ENCODE assay signal across 12 cellular contexts in genomic region chr19:5829567-5830315, GRCh38. TPM values are rescaled to one million over a fixed set of nuclear protein-coding genes. Genes with fewer than 3 reads are reported as not detected.
DNase-seq lines count a peak whose midpoint lies in the region; ATAC-seq and TF ChIP-seq lines count a peak whose summit lies in the region.
"Had no signal": no experiment of that assay in that cellular context is flagged by ENCODE, and none has a peak within 500 bp of the region (broad histone marks: within the 10 kb centered on the region; RNA-seq: fewer than 3 reads in every experiment).

No MANE protein-coding gene starts in this region.

- H3K4me1 ChIP-seq in vagina, result peaks cover 16% of the 10 kb centered on the region
- peaks cover 5% of the 10 kb centered on the region for H3K4me1 ChIP-seq in HAP-1
- H3K4me1 ChIP-seq in upper lobe of right lung, result peaks cover 8% of the 10 kb centered on the region

- H3K27ac Mint-ChIP-seq in stimulated activated naive CD8-positive, alpha-beta T cell treated with anti-CD3 and anti-CD28 coated beads, Interleukin-15, Interleukin-2, amounts not matched to agents 100 ng/mL and 50 ng/mL, for 24 hours, result no peak overlapping the region
- H3K27ac Mint-ChIP-seq in activated naive CD4-positive, alpha-beta T cell treated with anti-CD3 and anti-CD28 coated beads, Interleukin-2, amount 50 U/mL, for 72 hours, result peak overlapping the region; percentile 29 to 62
- peak overlapping the region in 2 of 6 donors; percentile 37 to 76 for H3K27ac Mint-ChIP-seq in immature natural killer cell

- DNase-seq in stimulated activated naive CD8-positive, alpha-beta T cell treated with anti-CD3 and anti-CD28 coated beads, Interleukin-15, Interleukin-2, amounts not matched to agents 100 U/mL and 50 U/mL, for 24 hours, result no peak
- DNase-seq in activated naive CD4-positive, alpha-beta T cell treated with anti-CD3 and anti-CD28 coated beads, Interleukin-2, amount 50 U/mL, for 72 hours (ENCODE audit: low spot score in 2 of 2), result no peak
- no peak for DNase-seq in immature natural killer cell
- no peak for DNase-seq in vagina (ENCODE audit: extremely low spot score in 2 of 2)
- no peak for DNase-seq in HAP-1 (ENCODE audit: low spot score in 2 of 2)
- DNase-seq in upper lobe of right lung, result no peak
- DNase-seq: NCI-H524 treated with DMSO at 0.1 percent for 48 hours had no signal

- peak overlapping the region; percentile 96 for H3K4me3 Mint-ChIP-seq in stimulated activated naive CD8-positive, alpha-beta T cell treated with anti-CD3 and anti-CD28 coated beads, Interleukin-15, Interleukin-2, amounts not matched to agents 100 ng/mL and 50 ng/mL, for 24 hours
- peak overlapping the region in 4 of 5 donors; percentile 15 to 57 (median 37) for H3K4me3 Mint-ChIP-seq in immature natural killer cell

- H3K27ac ChIP-seq in vagina, result peak overlapping the region; percentile 33
- H3K27ac ChIP-seq in upper lobe of right lung, result no peak overlapping the region

- H3K36me3 Mint-ChIP-seq in stimulated activated naive CD8-positive, alpha-beta T cell treated with anti-CD3 and anti-CD28 coated beads, Interleukin-15, Interleukin-2, amounts not matched to agents 100 ng/mL and 50 ng/mL, for 24 hours (ENCODE audit: low read depth), result no peaks in the 10 kb centered on the region
- H3K36me3 Mint-ChIP-seq in activated naive CD4-positive, alpha-beta T cell treated with anti-CD3 and anti-CD28 coated beads, Interleukin-2, amount 50 U/mL, for 72 hours, result peaks cover 0 to 9% of the 10 kb centered on the region in 2 donors
- no peaks in the 10 kb centered on the region for H3K36me3 Mint-ChIP-seq in immature natural killer cell

- H3K36me3 ChIP-seq in vagina (no peaks in the 10 kb centered on the region), HAP-1 (replicated peaks) (no peaks in the 10 kb centered on the region), upper lobe of right lung (no peaks in the 10 kb centered on the region)

- no peak for TF ChIP-seq CTCF in vagina (IDR thresholded peaks at IDR 0.05)
- no peak for TF ChIP-seq CTCF in upper lobe of right lung (IDR thresholded peaks at IDR 0.05)

- H3K27me3 ChIP-seq in vagina (no peaks in the 10 kb centered on the region), HAP-1 (ENCODE audit: low read depth) (0 out of 2 replicates have a peak, but pooled peaks cover 2% of the 10 kb centered on the region), upper lobe of right lung (peaks cover 18% of the 10 kb centered on the region)

- H3K4me1 Mint-ChIP-seq in stimulated activated naive CD8-positive, alpha-beta T cell treated with anti-CD3 and anti-CD28 coated beads, Interleukin-15, Interleukin-2, amounts not matched to agents 100 ng/mL and 50 ng/mL, for 24 hours (ENCODE audit: low read depth), result peaks cover 17% of the 10 kb centered on the region
- peaks cover 5 to 21% of the 10 kb centered on the region in 2 donors for H3K4me1 Mint-ChIP-seq in immature natural killer cell

- TF ChIP-seq POLR2A in vagina (IDR thresholded peaks at IDR 0.05), result no peak

- no peaks in the 10 kb centered on the region for H3K9me3 Mint-ChIP-seq in stimulated activated naive CD8-positive, alpha-beta T cell treated with anti-CD3 and anti-CD28 coated beads, Interleukin-15, Interleukin-2, amounts not matched to agents 100 ng/mL and 50 ng/mL, for 24 hours
- no peaks in the 10 kb centered on the region for H3K9me3 Mint-ChIP-seq in activated naive CD4-positive, alpha-beta T cell treated with anti-CD3 and anti-CD28 coated beads, Interleukin-2, amount 50 U/mL, for 72 hours
- peaks cover 0 to 1% (median 0%) of the 10 kb centered on the region in 6 donors for H3K9me3 Mint-ChIP-seq in immature natural killer cell

- ATAC-seq in stimulated activated naive CD8-positive, alpha-beta T cell treated with anti-CD3 and anti-CD28 coated beads, Interleukin-15, Interleukin-2, amounts not matched to agents 100 U/mL and 50 U/mL, for 24 hours, result no peak
- no peak for ATAC-seq in activated naive CD4-positive, alpha-beta T cell treated with anti-CD3 and anti-CD28 coated beads, Interleukin-2, amount 50 U/mL, for 72 hours
- ATAC-seq in upper lobe of right lung (no peak), HG03439 (IDR thresholded peaks at IDR 0.05; ENCODE audit: unreplicated experiment) (no peak)

- H3K27me3 Mint-ChIP-seq in stimulated activated naive CD8-positive, alpha-beta T cell treated with anti-CD3 and anti-CD28 coated beads, Interleukin-15, Interleukin-2, amounts not matched to agents 100 ng/mL and 50 ng/mL, for 24 hours, result no peaks in the 10 kb centered on the region
- H3K27me3 Mint-ChIP-seq in immature natural killer cell (ENCODE audit: low read depth in 3 of 3), result peaks cover 5 to 17% (median 16%) of the 10 kb centered on the region in 3 donors

- H3K9me3 ChIP-seq in vagina (no peaks in the 10 kb centered on the region), HAP-1 (no peaks in the 10 kb centered on the region), upper lobe of right lung (no peaks in the 10 kb centered on the region)

- intact Hi-C loops in vagina (cut with DNase I) (no loop called here), upper lobe of right lung (cut with DNase I) (no loop called here)

- H3K4me3 ChIP-seq in vagina, result peak overlapping the region; percentile 30 to 51
- H3K4me3 ChIP-seq in HAP-1, result no peak overlapping the region
- H3K4me3 ChIP-seq in upper lobe of right lung, result no peak overlapping the region

- in situ Hi-C loops in HAP-1 (cut with MboI; ENCODE audit: low sequenced_read_pairs), result no loop called here

RNA-seq across cellular contexts. Expression of gene FUT6, which starts 9.8 kb away (rescaled TPM):
- total RNA-seq in activated naive CD4-positive, alpha-beta T cell treated with anti-CD3 and anti-CD28 coated beads, Interleukin-2, amount 50 U/mL, for 72 hours, result under 1 TPM in 1 of 2 donors, not detected in 1; 0.27 TPM
- not detected for polyA plus RNA-seq in immature natural killer cell
- total RNA-seq in vagina (36.8 TPM), upper lobe of right lung (2.7 TPM)
- total RNA-seq: M059J; T-helper 2 cell treated with Interferon-gamma antibody and Interleukin-4, amounts not matched to agents 100 ng/mL and 5 ng/mL, for 36 hours had no signal

RNA-seq across cellular contexts. Expression of gene FUT3, which starts 21.5 kb away (rescaled TPM):
- total RNA-seq in activated naive CD4-positive, alpha-beta T cell treated with anti-CD3 and anti-CD28 coated beads, Interleukin-2, amount 50 U/mL, for 72 hours, result under 1 TPM in 1 of 2 donors, not detected in 1; 0.32 TPM
- not detected for polyA plus RNA-seq in immature natural killer cell
- total RNA-seq in vagina, result 20.9 TPM
- 17.3 TPM for total RNA-seq in upper lobe of right lung
- total RNA-seq: M059J; T-helper 2 cell treated with Interferon-gamma antibody and Interleukin-4, amounts not matched to agents 100 ng/mL and 5 ng/mL, for 36 hours had no signal

RNA-seq across cellular contexts. Expression of gene NRTN, which starts 24.9 kb away (rescaled TPM):
- total RNA-seq in activated naive CD4-positive, alpha-beta T cell treated with anti-CD3 and anti-CD28 coated beads, Interleukin-2, amount 50 U/mL, for 72 hours, result 1 to 10 TPM; 1.1 to 2.1 TPM
- under 1 TPM in 1 of 3 donors, not detected in 2; 0.56 TPM for polyA plus RNA-seq in immature natural killer cell
- total RNA-seq in vagina, result 3.7 TPM
- total RNA-seq in upper lobe of right lung, result 2.1 TPM

RNA-seq across cellular contexts. Expression of gene DUS3L, which starts 38.8 kb away (rescaled TPM):
- total RNA-seq in activated naive CD4-positive, alpha-beta T cell treated with anti-CD3 and anti-CD28 coated beads, Interleukin-2, amount 50 U/mL, for 72 hours, result 10 to 100 TPM; 47.2 to 56.3 TPM
- 10 to 100 TPM; 21.2 to 42.5 (median 33.4) TPM for polyA plus RNA-seq in immature natural killer cell
- total RNA-seq in vagina (39.0 TPM), upper lobe of right lung (26.8 TPM)

RNA-seq across cellular contexts. Expression of gene FUT5, which starts 40.6 kb away (rescaled TPM):
- under 1 TPM; 0.23 to 0.36 TPM for total RNA-seq in activated naive CD4-positive, alpha-beta T cell treated with anti-CD3 and anti-CD28 coated beads, Interleukin-2, amount 50 U/mL, for 72 hours
- not detected for polyA plus RNA-seq in immature natural killer cell
- total RNA-seq in vagina (not detected), upper lobe of right lung (not detected)
- total RNA-seq: M059J; renal cortical epithelial cell; T-helper 2 cell treated with Interferon-gamma antibody and Interleukin-4, amounts not matched to agents 100 ng/mL and 5 ng/mL, for 36 hours had no signal

Comparison
In these comparisons a context has a peak if more than half of its experiments do, and no peak if none do; other contexts are left out.
1. H3K4me3 ChIP-seq: peak in vagina (2 of 2); none in HAP-1 (single experiment) and upper lobe of right lung (single experiment).
2. RNA of gene FUT6, which starts 9.8 kb away (total RNA-seq): 36.8 TPM in vagina (single experiment); 2.7 TPM in upper lobe of right lung (single experiment) and 0.27 TPM in activated naive CD4-positive, alpha-beta T cell treated with anti-CD3 and anti-CD28 coated beads, Interleukin-2, amount 50 U/mL, for 72 hours; every median in the first group is over 10 times any median in the second.
3. RNA of gene FUT3, which starts 21.5 kb away (total RNA-seq): 20.9 TPM in vagina (single experiment) and 17.3 TPM in upper lobe of right lung (single experiment); 0.32 TPM in activated naive CD4-positive, alpha-beta T cell treated with anti-CD3 and anti-CD28 coated beads, Interleukin-2, amount 50 U/mL, for 72 hours; every median in the first group is over 10 times any median in the second.